ENCODE assay signal across 20 cellular contexts in the genomic region with DNA sequence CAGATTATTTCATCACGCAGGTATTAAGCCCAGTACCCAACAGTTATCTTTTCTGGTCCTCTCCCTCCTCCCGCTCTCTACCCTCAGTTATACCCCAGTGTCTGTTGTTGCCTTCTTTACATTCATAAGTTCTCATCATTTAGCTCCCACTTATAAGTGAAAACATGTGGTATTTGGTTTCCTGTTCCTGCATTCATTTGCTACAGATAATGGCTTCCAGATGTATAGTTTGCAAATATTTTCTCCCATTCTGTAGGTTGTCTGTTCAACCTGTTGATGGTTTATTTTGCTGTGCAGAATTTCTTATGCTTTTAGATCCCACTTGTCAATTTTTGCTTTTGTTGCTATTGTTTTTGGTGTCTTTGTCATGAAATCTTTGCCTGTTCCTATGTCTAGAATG. TPM values are rescaled to one million over a fixed set of nuclear protein-coding genes. Genes with fewer than 3 reads are reported as not detected.
A peak's percentile ranks its signal among the peaks of the same experiment; 100 is the strongest.
DNase-seq lines count a peak whose midpoint lies in the region; TF ChIP-seq lines count a peak whose summit lies in the region.
"Had no signal": no experiment of that assay in that cellular context is flagged by ENCODE, and none has a peak within 500 bp of the region (broad histone marks: within the 10 kb centered on the region; RNA-seq: fewer than 3 reads in every experiment).

No MANE protein-coding gene starts in this region.

- H3K9me3 ChIP-seq in A673 (ENCODE audit: low read depth, low read length, poor library complexity, severe bottlenecking) (peaks cover 5% of the 10 kb centered on the region), HEK293 (ENCODE audit: control insufficient read depth, insufficient read depth, low read depth, low read length) (no peaks in the 10 kb centered on the region), adipocyte (ENCODE audit: control insufficient read depth, low read length) (peaks cover 19% of the 10 kb centered on the region), esophagus squamous epithelium (peaks cover 0 to 11% (median 0%) of the 10 kb centered on the region in 3 donors)

- no peaks in the 10 kb centered on the region for H3K4me1 ChIP-seq in A673 (ENCODE audit: insufficient read depth, low read length, poor library complexity, severe bottlenecking)
- H3K4me1 ChIP-seq in HEK293 (ENCODE audit: control insufficient read depth, insufficient read depth, low read length), result no peaks in the 10 kb centered on the region
- H3K4me1 ChIP-seq in adipocyte (ENCODE audit: control insufficient read depth, insufficient read depth, low read length), result no peaks in the 10 kb centered on the region
- no peaks in the 10 kb centered on the region for H3K4me1 ChIP-seq in esophagus squamous epithelium
- H3K4me1 ChIP-seq: A549; BLaER1 treated with 17β-estradiol and CSF1 and Interleukin-3, amounts not matched to agents 10 nM and 100 nM had no signal

- H3K9ac ChIP-seq in adipocyte (ENCODE audit: low read length), result no peak overlapping the region
- H3K9ac ChIP-seq: BLaER1 treated with 17β-estradiol and CSF1 and Interleukin-3, amounts not matched to agents 10 nM and 100 nM had no signal

- H3K36me3 ChIP-seq in A673 (ENCODE audit: insufficient read depth, low read length, poor library complexity, severe bottlenecking) (no peaks in the 10 kb centered on the region), HEK293 (ENCODE audit: control insufficient read depth in 2 of 2, insufficient read depth in 1 of 2, low read length in 2 of 2) (no peaks in the 10 kb centered on the region), adipocyte (ENCODE audit: control insufficient read depth, insufficient read depth, low read length, severe bottlenecking) (no peaks in the 10 kb centered on the region), esophagus squamous epithelium (no peaks in the 10 kb centered on the region)
- H3K36me3 ChIP-seq: BLaER1 treated with 17β-estradiol and CSF1 and Interleukin-3, amounts not matched to agents 10 nM and 100 nM had no signal

- intact Hi-C loops in A673 (cut with micrococcal nuclease; ENCODE audit: unreplicated experiment) (no loop called here), esophagus squamous epithelium (cut with DNase I) (no loop called here)

- TF ChIP-seq CTCF in A673 (conservative IDR thresholded peaks at IDR 0.05; ENCODE audit: low read depth, low read length) (no peak), HEK293 (tag by site-specific recombination; IDR thresholded peaks at IDR 0.05) (no peak), esophagus squamous epithelium (IDR thresholded peaks at IDR 0.05) (no peak), RWPE1 (conservative IDR thresholded peaks at IDR 0.05; ENCODE audit: low read depth) (no peak)

- no peak for TF ChIP-seq POLR2A in esophagus squamous epithelium (IDR thresholded peaks at IDR 0.05)

- no peaks in the 10 kb centered on the region for H3K27me3 ChIP-seq in A673 (replicated peaks; ENCODE audit: insufficient read depth, low read depth, low read length, poor library complexity)
- H3K27me3 ChIP-seq in adipocyte (replicated peaks; ENCODE audit: control insufficient read depth, insufficient read depth, low read length), result no peaks in the 10 kb centered on the region
- H3K27me3 ChIP-seq in esophagus squamous epithelium, result no peaks in the 10 kb centered on the region
- H3K27me3 ChIP-seq: BLaER1 treated with 17β-estradiol and CSF1 and Interleukin-3, amounts not matched to agents 10 nM and 100 nM had no signal

- POLR2A ChIA-PET in A673 (lab: Charles Lee; ENCODE audit: low non-redundant PET) (no interaction called here), HEK293 (lab: Yijun Ruan, JAX) (no interaction called here), RWPE1 (lab: Yijun Ruan, JAX; ENCODE audit: low non-redundant PET) (no interaction called here)

- WGBS in esophagus squamous epithelium, 2 donors, result 79 to 90% methylated on average over 2 of the region's 2 CpGs

- peak; percentile 55 for DNase-seq in A673 (ENCODE audit: low spot score)
- DNase-seq in RPMI7951 (ENCODE audit: low read depth), result peak; percentile 60
- peak; percentile 56 for DNase-seq in adipocyte (ENCODE audit: low read depth)
- no peak for DNase-seq in NCI-H82 (lab: John Stamatoyannopoulos, UW)
- DNase-seq in esophagus squamous epithelium (lab: John Stamatoyannopoulos, UW), result no peak
- DNase-seq in NCI-H1105 treated with DMSO at 0.1 percent for 48 hours (lab: John Stamatoyannopoulos, UW), result no peak
- no peak for DNase-seq in RWPE1 (ENCODE audit: low spot score)
- DNase-seq: Calu3; CD8-positive, alpha-beta T cell; DND-41; GDM1; H9; IMR-90; KBM-7 had no signal

- H3K27ac ChIP-seq in A673 (ENCODE audit: low read depth, low read length, poor library complexity, severe bottlenecking), result no peak overlapping the region
- H3K27ac ChIP-seq in HEK293 (ENCODE audit: extremely low read depth, low read depth, low read length), result no peak overlapping the region
- no peak overlapping the region for H3K27ac ChIP-seq in esophagus squamous epithelium
- no peak overlapping the region for H3K27ac ChIP-seq in RWPE1
- H3K27ac ChIP-seq: 22Rv1; A549; BLaER1 treated with 17β-estradiol and CSF1 and Interleukin-3, amounts not matched to agents 10 nM and 100 nM; HL-60 had no signal

- CTCF ChIA-PET in A673 (lab: Charles Lee) (no interaction called here), HEK293 (lab: Yijun Ruan, JAX) (no interaction called here), RWPE1 (lab: Yijun Ruan, JAX) (no interaction called here)

- H3K4me3 ChIP-seq in A673 (ENCODE audit: low read depth, low read length, poor library complexity, severe bottlenecking), result no peak overlapping the region
- H3K4me3 ChIP-seq in HEK293 (ENCODE audit: low read depth, low read length), result no peak overlapping the region
- no peak overlapping the region for H3K4me3 ChIP-seq in adipocyte (ENCODE audit: low read length)
- no peak overlapping the region for H3K4me3 ChIP-seq in esophagus squamous epithelium
- H3K4me3 ChIP-seq: A549; BLaER1 treated with 17β-estradiol and CSF1 and Interleukin-3, amounts not matched to agents 10 nM and 100 nM had no signal

- BruUV-seq in A673 (replicated peaks; lab: Mats Ljungman, UMichigan), result no TSS peak

TF ChIP-seq in HEK293, 187 proteins besides CTCF, POLR2A, EP300 and RAD21 (continues in another document):
- TF ChIP-seq ZNF202 (tag by site-specific recombination; IDR thresholded peaks at IDR 0.05; ENCODE audit: borderline replicate concordance) (no peak), PRDM2 (tag by site-specific recombination; IDR thresholded peaks at IDR 0.05; ENCODE audit: borderline replicate concordance) (no peak)

RNA-seq across cellular contexts. Expression of gene KCNH1, which starts 21.1 kb away (rescaled TPM):
- total RNA-seq in A673 (2021) (not detected in 2 replicates), esophagus squamous epithelium (1 to 10 TPM in 1 of 4 donors, under 1 TPM in 2, not detected in 1; 0.57 to 1.0 (median 0.83) TPM)
- total RNA-seq in RPMI7951 (2014; rRNA removed; shearing (Covaris generic)), result 1.3 and 1.6 TPM in 2 replicates
- total RNA-seq: B cell; Calu3; CD8-positive, alpha-beta T cell had no signal

Comparison
In these comparisons a context has a peak if more than half of its experiments do, and no peak if none do; other contexts are left out.
1. DNase-seq: peak in A673 (single experiment), RPMI7951 (single experiment) and adipocyte (single experiment); none in NCI-H82 (single experiment), esophagus squamous epithelium (single experiment), NCI-H1105 treated with DMSO at 0.1 percent for 48 hours (single experiment) and RWPE1 (single experiment).